Comparison of ENCODE assay signal across 22 cellular contexts in the genomic region with DNA sequence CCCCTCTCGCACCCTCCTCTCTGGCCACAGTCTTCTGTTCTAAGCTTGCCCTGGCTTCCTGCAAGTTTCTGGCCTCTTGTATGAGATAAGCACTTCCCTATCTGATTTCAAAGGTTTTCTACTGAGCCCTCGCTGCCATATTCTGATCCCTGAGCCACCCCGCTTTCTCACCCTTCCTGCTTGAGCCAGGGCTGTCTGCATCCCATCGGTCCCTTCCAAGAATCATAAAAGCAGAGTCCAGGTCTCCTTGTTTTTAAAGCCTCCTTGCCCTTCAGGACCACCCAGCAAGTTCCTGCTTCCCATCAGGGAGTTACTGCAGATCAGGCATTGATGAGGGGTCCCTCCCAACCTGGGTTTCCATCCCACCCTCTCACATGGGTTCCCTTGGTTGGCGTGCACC.
DNase-seq lines count a peak whose midpoint lies in the region; ATAC-seq and TF ChIP-seq lines count a peak whose summit lies in the region.
"Had no signal": no experiment of that assay in that cellular context is flagged by ENCODE, and none has a peak within 500 bp of the region (broad histone marks: within the 10 kb centered on the region; RNA-seq: fewer than 3 reads in every experiment).

No MANE protein-coding gene starts in this region.

- no peaks in the 10 kb centered on the region for H3K9me3 Mint-ChIP-seq in WTC11
- H3K9me3 Mint-ChIP-seq: CD4-positive, CD25-positive, alpha-beta regulatory T cell had no signal

- TF ChIP-seq CTCF in WTC11 (IDR thresholded peaks at IDR 0.05): no peak
- no peak for TF ChIP-seq CTCF in vagina (IDR thresholded peaks at IDR 0.05)

- ATAC-seq in WTC11: no peak
- ATAC-seq in GM18868 (IDR thresholded peaks at IDR 0.05; ENCODE audit: unreplicated experiment): no peak
- ATAC-seq: K562 had no signal

- H3K36me3 ChIP-seq in BLaER1 (peaks cover 46% of the 10 kb centered on the region), mesodermal cell (ENCODE audit: control insufficient read depth, insufficient read depth, low read length) (no peaks in the 10 kb centered on the region), vagina (no peaks in the 10 kb centered on the region)

- H3K9me3 ChIP-seq in BLaER1 (0 out of 2 replicates have a peak, but pooled peaks cover 4% of the 10 kb centered on the region), mesodermal cell (ENCODE audit: control insufficient read depth, low read length) (no peaks in the 10 kb centered on the region), vagina (no peaks in the 10 kb centered on the region)

- peak overlapping the region; percentile 15; the same call in 1 of the 2 replicates for H3K4me2 ChIP-seq in BLaER1

- H3K27me3 Mint-ChIP-seq in WTC11 (ENCODE audit: low read depth): no peaks in the 10 kb centered on the region

- H3K27me3 ChIP-seq in BLaER1: no peaks in the 10 kb centered on the region
- no peaks in the 10 kb centered on the region for H3K27me3 ChIP-seq in vagina

- no peak overlapping the region for H3K4me3 Mint-ChIP-seq in WTC11
- H3K4me3 Mint-ChIP-seq: CD4-positive, CD25-positive, alpha-beta regulatory T cell had no signal

- peaks cover 11% of the 10 kb centered on the region for H3K4me1 Mint-ChIP-seq in WTC11

- H3K4me3 ChIP-seq in BLaER1 (no peak overlapping the region), mesodermal cell (ENCODE audit: extremely low read depth, insufficient read depth, low read length, poor library complexity, severe bottlenecking) (no peak overlapping the region), vagina (no peak overlapping the region)
- H3K4me3 ChIP-seq: K562 had no signal

- H3K27ac ChIP-seq in BLaER1 (no peak overlapping the region), mesodermal cell (ENCODE audit: low read depth, low read length, severe bottlenecking) (peak overlapping the region; percentile 68), vagina (no peak overlapping the region)
- H3K27ac ChIP-seq: HL-60, RWPE1 had no signal

- H3K36me3 Mint-ChIP-seq in WTC11: no peaks in the 10 kb centered on the region
- H3K36me3 Mint-ChIP-seq: CD4-positive, CD25-positive, alpha-beta regulatory T cell had no signal

- intact Hi-C loops in vagina (cut with DNase I): no loop called here

- TF ChIP-seq POLR2A in vagina (IDR thresholded peaks at IDR 0.05): no peak

- no peak overlapping the region for H3K9ac ChIP-seq in BLaER1

- DNase-seq in SK-N-DZ (ENCODE audit: low spot score) (peak; percentile 66), WTC11 (ENCODE audit: low spot score) (no peak), SKM-1 treated with dmso at 0.1 percent for 144 hours (lab: John Stamatoyannopoulos, UW; ENCODE audit: unreplicated experiment) (no peak), vagina (ENCODE audit: extremely low spot score in 2 of 2) (no peak), hypothalamus (lab: John Stamatoyannopoulos, UW) (no peak)
- DNase-seq: 8988T; ACHN; CD4-positive, CD25-positive, alpha-beta regulatory T cell; HCEC 1CT; NCI-H1105 treated with DMSO at 0.1 percent for 48 hours; NCI-H2029; NCI-H446 treated with DMSO at 0.1 percent for 48 hours; NCI-H526; NCI-H82; NK-92 treated with Interleukin-12 subunit alpha and Interleukin-12 subunit beta, amount 100 ng/mL, for 24 hours; SHP77 had no signal

- H3K4me1 ChIP-seq in BLaER1 (peaks cover 92% of the 10 kb centered on the region), mesodermal cell (ENCODE audit: control insufficient read depth, insufficient read depth, low read length, poor library complexity, severe bottlenecking) (peaks cover 67% of the 10 kb centered on the region), vagina (peaks cover 27% of the 10 kb centered on the region)

- CTCF ChIA-PET in WTC11 (lab: Charles Lee): no interaction called here

- 77 to 86% methylated on average over 4 to 5 of the region's 5 CpGs for WGBS in mesodermal cell (ENCODE audit: insufficient coverage in 2 of 2), 2 experiments

- peaks cover 99% of the 10 kb centered on the region for H4K20me1 ChIP-seq in BLaER1

- H3K27ac Mint-ChIP-seq in WTC11: no peak overlapping the region; the same call in 1 of the 2 replicates
- H3K27ac Mint-ChIP-seq: CD4-positive, CD25-positive, alpha-beta regulatory T cell had no signal

- POLR2A ChIA-PET in WTC11 (lab: Charles Lee): interaction anchor here (0.6 kb wide), 1 partner anchor 464 kb away, joined by 3 read pairs; no protein-coding TSS in a partner anchor

TF ChIP-seq in WTC11, 78 proteins besides CTCF, POLR2A, EP300 and RAD21:
- TF ChIP-seq SMAD4 (CRISPR knock-in tag; IDR thresholded peaks at IDR 0.05) (no peak), PRDM15 (CRISPR knock-in tag; IDR thresholded peaks at IDR 0.05) (peak; percentile 74)
